In genomic region chr17:45127209-45127582, GRCh38 we compare ENCODE assay signal across 12 cellular contexts. TPM values are rescaled to one million over a fixed set of nuclear protein-coding genes. Genes with fewer than 3 reads are reported as not detected.
A peak's percentile ranks its signal among the peaks of the same experiment; 100 is the strongest.
DNase-seq lines count a peak whose midpoint lies in the region; ATAC-seq, FAIRE-seq and TF ChIP-seq lines count a peak whose summit lies in the region.
"Had no signal": no experiment of that assay in that cellular context is flagged by ENCODE, and none has a peak within 500 bp of the region (broad histone marks: within the 10 kb centered on the region; RNA-seq: fewer than 3 reads in every experiment).

No MANE protein-coding gene starts in this region.

- CTCF ChIA-PET in HCT116 (lab: Charles Lee): interaction anchor here (1.5 kb wide), 1 partner anchor 8 kb away, joined by 5 read pairs; the partner anchor contains the start of gene ACBD4

- H3K27me3 ChIP-seq in HCT116 (ENCODE audit: insufficient read depth, low read length) (no peaks in the 10 kb centered on the region), breast epithelium (no peaks in the 10 kb centered on the region), small intestine (ENCODE audit: control insufficient read depth in 2 of 2, insufficient read depth in 2 of 2, low read length in 2 of 2) (no peaks in the 10 kb centered on the region)

- H2AFZ ChIP-seq in HCT116 (ENCODE audit: low read depth, low read length, poor library complexity, severe bottlenecking): no peak overlapping the region

- H3K79me2 ChIP-seq in HCT116 (ENCODE audit: insufficient read depth, low read length): peaks cover 81% of the 10 kb centered on the region

- DNase-seq in HCT116 (ENCODE audit: low read depth, low spot score) (no peak), breast epithelium (ENCODE audit: low spot score in 2 of 2) (no peak), kidney (peak; percentile 61), small intestine (peak; percentile 22), NCI-H2196 (lab: John Stamatoyannopoulos, UW; ENCODE audit: unreplicated experiment) (no peak), cerebellar cortex (ENCODE audit: low spot score) (no peak), H54 (ENCODE audit: insufficient read length, low spot score) (no peak)
- DNase-seq: AML-193, NCI-H524 treated with DMSO at 0.1 percent for 48 hours, SHP77 had no signal

- WGBS in small intestine, 3 donors: 39 to 68% (median 44%) methylated on average over 8 of the region's 8 CpGs

- H3K9ac ChIP-seq in HCT116 (ENCODE audit: low read length) (peak overlapping the region; percentile 82), kidney (ENCODE audit: low read length in 2 of 2) (no peak overlapping the region)

- no peak for TF ChIP-seq POLR2A in HCT116 (IDR thresholded peaks at IDR 0.05; ENCODE audit: borderline replicate concordance, extremely low read depth, insufficient read depth, insufficient read length)
- no peak for TF ChIP-seq POLR2A in breast epithelium (IDR thresholded peaks at IDR 0.05)
- no peak for TF ChIP-seq POLR2A in H54 (IDR thresholded peaks at IDR 0.05; ENCODE audit: low read depth, low read length)

- TF ChIP-seq RAD21 in HCT116 (IDR thresholded peaks at IDR 0.05; ENCODE audit: low read depth): no peak

- peak overlapping the region; percentile 100 for H3K4me2 ChIP-seq in HCT116 (ENCODE audit: low read length)

- H3K4me1 ChIP-seq in HCT116 (ENCODE audit: control insufficient read depth in 1 of 2, insufficient read depth in 2 of 2, low read length in 2 of 2) (peaks cover 86 to 93% of the 10 kb centered on the region in 2 experiments), breast epithelium (peaks cover 6 to 27% of the 10 kb centered on the region in 2 donors), kidney (ENCODE audit: control insufficient read depth in 1 of 2, insufficient read depth in 1 of 2, low read depth in 1 of 2, low read length in 2 of 2) (peaks cover 6 to 16% of the 10 kb centered on the region in 2 donors), small intestine (ENCODE audit: control insufficient read depth in 2 of 2, insufficient read depth in 1 of 2, low read depth in 1 of 2, low read length in 1 of 2) (peaks cover 0 to 17% of the 10 kb centered on the region in 2 donors)

- peak overlapping the region; percentile 89 for H3K27ac ChIP-seq in HCT116 (ENCODE audit: low read depth, low read length)
- peak overlapping the region; percentile 83 to 99 for H3K27ac ChIP-seq in breast epithelium
- H3K27ac ChIP-seq in kidney (ENCODE audit: low read depth in 2 of 2, low read length in 2 of 2): peak overlapping the region in 1 of 2 donors; percentile 11
- H3K27ac ChIP-seq in small intestine (ENCODE audit: low read depth in 1 of 2, low read length in 1 of 2): no peak overlapping the region
- H3K27ac ChIP-seq: neutrophil had no signal

- no peak for ATAC-seq in HCT116
- no peak for ATAC-seq in GM21526 (IDR thresholded peaks at IDR 0.05; ENCODE audit: low FRiP score, unreplicated experiment)

- H4K20me1 ChIP-seq in HCT116 (ENCODE audit: insufficient read depth): no peaks in the 10 kb centered on the region

- FAIRE-seq in kidney (lab: Jason Lieb, UNC) (no peak), small intestine (lab: Jason Lieb, UNC) (no peak), H54 (lab: Jason Lieb, UNC) (no peak)

- no TSS peak for BruUV-seq in HCT116 (replicated peaks; lab: Mats Ljungman, UMichigan)

- POLR2A ChIA-PET in HCT116 (lab: Charles Lee): interaction anchor here (0.7 to 1.0 kb wide), 3 partner anchors 15 to 71 kb away, joined by 3 to 4 read pairs (median 3); partner anchors contain the start of gene HEXIM1

- H3K9me3 ChIP-seq in HCT116 (ENCODE audit: control insufficient read depth in 1 of 2, insufficient read depth in 1 of 2, low read depth in 1 of 2, low read length in 2 of 2) (no peaks in the 10 kb centered on the region), breast epithelium (no peaks in the 10 kb centered on the region), kidney (ENCODE audit: control insufficient read depth in 1 of 2, low read length in 2 of 2) (no peaks in the 10 kb centered on the region), small intestine (ENCODE audit: control insufficient read depth, low read depth) (no peaks in the 10 kb centered on the region)
- H3K9me3 ChIP-seq: neutrophil had no signal

- RAD21 ChIA-PET in HCT116 (lab: Charles Lee; ENCODE audit: low non-redundant PET in 1 of 2, low total read pairs in 2 of 2, uncharacterized antibody in 2 of 2, unreplicated experiment in 2 of 2): no interaction called here

- H3K4me3 ChIP-seq in HCT116 (replicated peaks in 1 of 2; ENCODE audit: low read depth in 1 of 2, low read length in 2 of 2): peak overlapping the region in 1 of 2 experiments; percentile 47; a peak in 2 of 4 replicates
- H3K4me3 ChIP-seq in breast epithelium: peak overlapping the region in 1 of 3 donors; percentile 47
- H3K4me3 ChIP-seq in kidney (ENCODE audit: low read length in 2 of 2): no peak overlapping the region
- no peak overlapping the region for H3K4me3 ChIP-seq in small intestine (ENCODE audit: low read depth in 1 of 2, low read length in 2 of 2)

- no peaks in the 10 kb centered on the region for H3K36me3 ChIP-seq in HCT116 (ENCODE audit: control insufficient read depth in 1 of 2, insufficient read depth in 2 of 2, low read length in 2 of 2)
- no peaks in the 10 kb centered on the region for H3K36me3 ChIP-seq in breast epithelium
- H3K36me3 ChIP-seq in kidney (ENCODE audit: control insufficient read depth in 1 of 2, insufficient read depth in 2 of 2, low read length in 2 of 2): no peaks in the 10 kb centered on the region
- no peaks in the 10 kb centered on the region for H3K36me3 ChIP-seq in small intestine (ENCODE audit: control insufficient read depth in 2 of 2, insufficient read depth in 2 of 2, low read length in 2 of 2)
- H3K36me3 ChIP-seq: neutrophil had no signal

- H3K9me2 ChIP-seq in HCT116 (ENCODE audit: insufficient read depth): no peaks in the 10 kb centered on the region

- intact Hi-C loops in HCT116 (cut with micrococcal nuclease): no loop called here
- intact Hi-C loops in breast epithelium (cut with DNase I; ENCODE audit: low total_unique reads): no loop called here
- intact Hi-C loops in kidney (cut with DNase I): no loop called here

- TF ChIP-seq CTCF in HCT116 (IDR thresholded peaks at IDR 0.05 in 2 of 3, conservative IDR thresholded peaks at IDR 0.05 in 1 of 3; ENCODE audit: borderline replicate concordance in 1 of 3, insufficient read depth in 1 of 3, low read depth in 2 of 3, low read length in 2 of 3) (no peak), breast epithelium (IDR thresholded peaks at IDR 0.05) (no peak), kidney (IDR thresholded peaks at IDR 0.05; ENCODE audit: borderline replicate concordance, extremely low read depth, insufficient read depth) (no peak)

TF ChIP-seq in HCT116, 20 proteins besides CTCF, POLR2A, EP300 and RAD21 (continues in another document):
- TF ChIP-seq EZH2 (IDR thresholded peaks at IDR 0.05) (no peak), ATF3 (IDR thresholded peaks at IDR 0.05) (no peak), ZBTB33 (IDR thresholded peaks at IDR 0.05; ENCODE audit: extremely low read depth, insufficient replicate concordance, low read length) (no peak), EZH2phosphoT487 (IDR thresholded peaks at IDR 0.05; ENCODE audit: borderline replicate concordance) (no peak), CEBPB (IDR thresholded peaks at IDR 0.05; ENCODE audit: low read depth) (no peak)

RNA-seq across cellular contexts. Expression of gene PLCD3, which starts 5.1 kb away (rescaled TPM):
- total RNA-seq in HCT116 (2021; ENCODE audit: unreplicated experiment): 197 TPM
- polyA plus RNA-seq in HCT116 (2012): 109 and 122 TPM in 2 replicates
- total RNA-seq in breast epithelium: 10 to 100 TPM; 30.8 to 62.2 (median 41.1) TPM
- total RNA-seq in kidney: 111 TPM
- polyA plus RNA-seq in kidney (ENCODE audit: insufficient read depth, low read depth, low replicate concordance): 14.8 TPM
- 10 to 100 TPM in 2 of 3 donors, 1 to 10 TPM in 1; 7.8 to 11.9 (median 10.5) TPM for polyA plus RNA-seq in small intestine

RNA-seq across cellular contexts. Expression of gene ACBD4, which starts 8.3 kb away (rescaled TPM):
- total RNA-seq in HCT116 (2021; ENCODE audit: unreplicated experiment): 13.6 TPM
- 6.1 and 9.5 TPM in 2 replicates for polyA plus RNA-seq in HCT116 (2012)
- 10 to 100 TPM; 13.8 to 28.8 (median 15.7) TPM for total RNA-seq in breast epithelium
- 19.2 TPM for total RNA-seq in kidney
- 46.3 TPM for polyA plus RNA-seq in kidney (ENCODE audit: insufficient read depth, low read depth, low replicate concordance)
- polyA plus RNA-seq in small intestine: 100 to 1,000 TPM in 2 of 3 donors, 10 to 100 TPM in 1; 21.1 to 184 (median 165) TPM

RNA-seq across cellular contexts. Expression of gene HEXIM1, which starts 21.1 kb away (rescaled TPM):
- total RNA-seq in HCT116 (2021; ENCODE audit: unreplicated experiment): 58.0 TPM
- polyA plus RNA-seq in HCT116 (2012): 29.6 and 33.0 TPM in 2 replicates
- total RNA-seq in breast epithelium: 10 to 100 TPM; 21.3 to 35.6 (median 33.4) TPM
- 34.7 TPM for total RNA-seq in kidney
- 25.0 TPM for polyA plus RNA-seq in kidney (ENCODE audit: insufficient read depth, low read depth, low replicate concordance)
- polyA plus RNA-seq in small intestine: 10 to 100 TPM; 17.5 to 51.7 (median 46.5) TPM

RNA-seq across cellular contexts. Expression of gene HEXIM2, which starts 34.5 kb away (rescaled TPM):
- total RNA-seq in HCT116 (2021; ENCODE audit: unreplicated experiment) (13.5 TPM), breast epithelium (10 to 100 TPM in 2 of 3 donors, 1 to 10 TPM in 1; 6.6 to 13.3 (median 13.2) TPM), kidney (6.2 TPM)
- 14.1 and 18.1 TPM in 2 replicates for polyA plus RNA-seq in HCT116 (2012)
- polyA plus RNA-seq in kidney (ENCODE audit: insufficient read depth, low read depth, low replicate concordance) (29.1 TPM), small intestine (10 to 100 TPM; 11.2 to 13.3 (median 13.0) TPM)

Comparison
In these comparisons a context has a peak if more than half of its experiments do, and no peak if none do; other contexts are left out.
1. DNase-seq: peak in kidney (single experiment) and small intestine (single experiment); none in HCT116 (single experiment), breast epithelium (0 of 2), NCI-H2196 (single experiment), cerebellar cortex (single experiment) and H54 (single experiment).
2. H3K27ac ChIP-seq: peak in HCT116 (single experiment) and breast epithelium (2 of 2); none in small intestine (0 of 2).